ENCODE assay signal across 8 cellular contexts in genomic region chr13:30743319-30744055, GRCh38. TPM values are rescaled to one million over a fixed set of nuclear protein-coding genes. Genes with fewer than 3 reads are reported as not detected.
DNase-seq lines count a peak whose midpoint lies in the region; ATAC-seq and TF ChIP-seq lines count a peak whose summit lies in the region.

No MANE protein-coding gene starts in this region.

- peak overlapping the region; percentile 81 for H4K8ac ChIP-seq in mesenchymal stem cell (ENCODE audit: low read length)

- DNase-seq in AG04450 (ENCODE audit: low read depth, low spot score): peak; percentile 93
- DNase-seq in body of pancreas: peak in 2 of 4 donors; percentile 12 to 51
- DNase-seq in mesenchymal stem cell: peak; percentile 100
- DNase-seq in T-helper 9 cell: no peak
- no peak for DNase-seq in NCI-H748 treated with DMSO at 0.1 percent for 48 hours (lab: John Stamatoyannopoulos, UW)
- no peak for DNase-seq in effector CD8-positive, alpha-beta T cell (lab: John Stamatoyannopoulos, UW)

- POLR2A ChIA-PET in AG04450 (lab: Yijun Ruan, JAX): interaction anchor here (1.0 to 1.7 kb wide), 8 partner anchors 24 to 601 kb away, joined by 3 to 9 read pairs (median 4); no protein-coding TSS in a partner anchor

- H3K27me3 ChIP-seq in AG04450 (ENCODE audit: control insufficient read depth, insufficient read depth, low read length): peaks cover 1% of the 10 kb centered on the region
- H3K27me3 ChIP-seq in body of pancreas: no peaks in the 10 kb centered on the region
- H3K27me3 ChIP-seq in mesenchymal stem cell (ENCODE audit: control insufficient read depth in 1 of 2, insufficient read depth in 1 of 2, low read length in 2 of 2): peaks cover 0 to 27% of the 10 kb centered on the region in 2 experiments

- H3K4me1 Mint-ChIP-seq in IgD-negative memory B cell: peaks cover 38 to 47% (median 45%) of the 10 kb centered on the region in 3 donors

- H3K9me3 ChIP-seq in AG04450 (ENCODE audit: control insufficient read depth, insufficient read depth, low read length): no peaks in the 10 kb centered on the region
- H3K9me3 ChIP-seq in body of pancreas: no peaks in the 10 kb centered on the region
- no peaks in the 10 kb centered on the region for H3K9me3 ChIP-seq in mesenchymal stem cell (ENCODE audit: control insufficient read depth, low read length)

- H3K27me3 Mint-ChIP-seq in IgD-negative memory B cell: peaks cover 3% of the 10 kb centered on the region

- H2BK5ac ChIP-seq in mesenchymal stem cell (ENCODE audit: low read depth, low read length, poor library complexity, severe bottlenecking): no peak overlapping the region

- ATAC-seq in body of pancreas (peak; percentile 54), HG02571 (IDR thresholded peaks at IDR 0.05; ENCODE audit: unreplicated experiment) (no peak)

- peak overlapping the region; percentile 66 to 85 for H2BK12ac ChIP-seq in mesenchymal stem cell (ENCODE audit: low read length in 2 of 2)

- H3K4me3 ChIP-seq in AG04450 (ENCODE audit: low read depth, low read length): no peak overlapping the region
- H3K4me3 ChIP-seq in body of pancreas: no peak overlapping the region
- peak overlapping the region in 1 of 2 experiments; percentile 20 for H3K4me3 ChIP-seq in mesenchymal stem cell (ENCODE audit: insufficient read depth in 1 of 2, low read depth in 1 of 2, low read length in 2 of 2)

- H3K9ac ChIP-seq in mesenchymal stem cell (ENCODE audit: low read length): no peak overlapping the region

- no peak overlapping the region for H2AFZ ChIP-seq in mesenchymal stem cell (ENCODE audit: low read depth, low read length)

- peak overlapping the region; percentile 97 for H2AK5ac ChIP-seq in mesenchymal stem cell (ENCODE audit: low read length, severe bottlenecking)

- H3K18ac ChIP-seq in mesenchymal stem cell (ENCODE audit: low read depth in 1 of 2, low read length in 2 of 2): peak overlapping the region; percentile 62 to 91

- H2BK15ac ChIP-seq in mesenchymal stem cell (ENCODE audit: low read depth, poor library complexity, severe bottlenecking): no peak overlapping the region

- no peaks in the 10 kb centered on the region for H3K36me3 ChIP-seq in body of pancreas (replicated peaks in 1 of 2; ENCODE audit: insufficient read depth in 1 of 2, low read depth in 2 of 2)
- no peaks in the 10 kb centered on the region for H3K36me3 ChIP-seq in mesenchymal stem cell (ENCODE audit: control insufficient read depth in 1 of 2, insufficient read depth in 2 of 2, low read depth in 1 of 2, low read length in 2 of 2)

- H3K27ac ChIP-seq in AG04450 (ENCODE audit: low read depth, low read length) (peak overlapping the region; percentile 86), body of pancreas (peak overlapping the region in 1 of 4 donors; percentile 42), mesenchymal stem cell (ENCODE audit: low read length, poor library complexity, severe bottlenecking) (peak overlapping the region; percentile 94)

- TF ChIP-seq POLR2A in body of pancreas (IDR thresholded peaks at IDR 0.05): no peak

- H3K4me2 ChIP-seq in mesenchymal stem cell (ENCODE audit: low read length, poor library complexity, severe bottlenecking): peak overlapping the region; percentile 41

- no peaks in the 10 kb centered on the region for H3K9me3 Mint-ChIP-seq in IgD-negative memory B cell

- H3K4me3 Mint-ChIP-seq in IgD-negative memory B cell: peak overlapping the region in 3 of 4 donors; percentile 4 to 85 (median 71)

- peaks cover 18% of the 10 kb centered on the region for H3K4me1 ChIP-seq in body of pancreas
- H3K4me1 ChIP-seq in mesenchymal stem cell (ENCODE audit: control insufficient read depth, insufficient read depth, low read depth, low read length): peaks cover 33% of the 10 kb centered on the region

- H3K79me1 ChIP-seq in mesenchymal stem cell (replicated peaks; ENCODE audit: low read length, poor library complexity, severe bottlenecking): no peaks in the 10 kb centered on the region

- peak overlapping the region; percentile 73 to 87 for H3K4ac ChIP-seq in mesenchymal stem cell (ENCODE audit: low read depth in 1 of 2, low read length in 2 of 2)

- H3K36me3 Mint-ChIP-seq in IgD-negative memory B cell: peaks cover 3% of the 10 kb centered on the region

- peak overlapping the region; percentile 65 for H2BK120ac ChIP-seq in mesenchymal stem cell (ENCODE audit: low read depth, low read length)

- H3K27ac Mint-ChIP-seq in IgD-negative memory B cell: peak overlapping the region in 2 of 3 donors; percentile 56 to 82

- CTCF ChIA-PET in AG04450 (lab: Charles Lee): no interaction called here

- intact Hi-C loops in body of pancreas (cut with DNase I): no loop called here

- TF ChIP-seq CTCF in AG04450 (IDR thresholded peaks at IDR 0.05; ENCODE audit: low read depth, low read length): no peak
- no peak for TF ChIP-seq CTCF in body of pancreas (IDR thresholded peaks at IDR 0.05)

- H4K91ac ChIP-seq in mesenchymal stem cell (ENCODE audit: low read length): no peak overlapping the region

- H3K23ac ChIP-seq in mesenchymal stem cell (ENCODE audit: low read length in 2 of 2): no peak overlapping the region

- H3K14ac ChIP-seq in mesenchymal stem cell (ENCODE audit: low read length in 2 of 2): peak overlapping the region in 1 of 2 experiments; percentile 42

- 65 to 90% methylated on average over 4 of the region's 4 CpGs for WGBS in body of pancreas, 2 donors
- WGBS in mesenchymal stem cell: 0% methylated on average over 4 of the region's 4 CpGs

RNA-seq across cellular contexts. Expression of gene ALOX5AP, which starts 8.1 kb away (rescaled TPM):
- polyA plus RNA-seq in AG04450 (2011; rRNA removed): 5.2 and 6.4 TPM in 2 replicates
- polyA minus RNA-seq in AG04450 (2011; rRNA and poly(A)+ RNA removed): 0.78 and 2.5 TPM in 2 replicates
- polyA plus RNA-seq in IgD-negative memory B cell: 208 TPM
- 10 to 100 TPM; 12.5 to 17.4 TPM for total RNA-seq in body of pancreas
- polyA plus RNA-seq in mesenchymal stem cell (2013, experiment 1 of 2): 14.2 TPM
- 15.0 TPM for polyA plus RNA-seq in mesenchymal stem cell (2013, experiment 2 of 2)

Comparison
In these comparisons a context has a peak if more than half of its experiments do, and no peak if none do; other contexts are left out.
1. DNase-seq: peak in AG04450 (single experiment) and mesenchymal stem cell (single experiment); none in T-helper 9 cell (single experiment), NCI-H748 treated with DMSO at 0.1 percent for 48 hours (single experiment) and effector CD8-positive, alpha-beta T cell (single experiment).
2. RNA of gene ALOX5AP, which starts 8.1 kb away (polyA plus RNA-seq): 208 TPM in IgD-negative memory B cell (single experiment); 5.2 to 6.4 TPM in AG04450; every median in the first group is over 10 times any median in the second.